Comparison of ENCODE assay signal across 8 cellular contexts in the genomic region with DNA sequence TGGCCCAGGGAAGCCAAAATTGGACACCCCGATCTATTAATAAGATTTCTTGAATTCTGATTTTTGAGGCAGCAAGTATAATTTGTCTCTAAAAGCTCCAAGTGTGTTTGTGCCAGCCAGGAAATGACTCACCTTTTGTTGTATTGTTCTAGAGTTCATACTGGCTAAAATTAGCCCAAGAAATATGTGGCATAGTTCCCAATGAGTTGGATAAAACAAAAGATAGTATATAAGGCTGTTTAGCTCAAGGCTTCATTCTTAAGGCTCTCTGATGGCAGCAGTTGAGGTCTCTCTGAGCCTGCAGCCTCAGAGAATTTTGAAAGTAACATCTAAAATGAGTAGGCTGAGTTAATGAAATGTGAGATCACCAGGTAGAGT. TPM values are rescaled to one million over a fixed set of nuclear protein-coding genes. Genes with fewer than 3 reads are reported as not detected.
DNase-seq lines count a peak whose midpoint lies in the region; ATAC-seq and TF ChIP-seq lines count a peak whose summit lies in the region.

No MANE protein-coding gene starts in this region.

- POLR2A ChIA-PET in naive thymus-derived CD8-positive, alpha-beta T cell (lab: Charles Lee), result no interaction called here
- POLR2A ChIA-PET in T-cell (lab: Charles Lee), result interaction anchor here in 1 of 2 donors (0.6 kb wide), 1 partner anchor 272 kb away, joined by 4 read pairs; no protein-coding TSS in a partner anchor

- no peaks in the 10 kb centered on the region for H3K27me3 Mint-ChIP-seq in naive thymus-derived CD8-positive, alpha-beta T cell
- no peaks in the 10 kb centered on the region for H3K27me3 Mint-ChIP-seq in T-cell

- H3K9ac ChIP-seq in KMS-11, result no peak overlapping the region

- no peak overlapping the region for H3K4me3 ChIP-seq in AG09309 (ENCODE audit: control insufficient read depth, low read depth, low read length)
- H3K4me3 ChIP-seq in KMS-11 (IDR thresholded peaks at IDR 0.05; ENCODE audit: insufficient read depth, low read depth, low read length), result no peak overlapping the region
- H3K4me3 ChIP-seq in mesodermal cell (ENCODE audit: extremely low read depth, insufficient read depth, low read length, poor library complexity, severe bottlenecking), result no peak overlapping the region

- H3K9me3 ChIP-seq in mesodermal cell (ENCODE audit: control insufficient read depth, low read length), result no peaks in the 10 kb centered on the region

- no peaks in the 10 kb centered on the region for H3K9me3 Mint-ChIP-seq in naive thymus-derived CD8-positive, alpha-beta T cell
- H3K9me3 Mint-ChIP-seq in T-cell, result no peaks in the 10 kb centered on the region

- H3K4me1 Mint-ChIP-seq in naive thymus-derived CD8-positive, alpha-beta T cell, result peaks cover 0 to 6% (median 2%) of the 10 kb centered on the region in 4 donors
- peaks cover 0 to 11% (median 4%) of the 10 kb centered on the region in 3 donors for H3K4me1 Mint-ChIP-seq in T-cell

- intact Hi-C loops in posterior cingulate gyrus (cut with DNase I), result no loop called here

- CTCF ChIA-PET in T-cell (lab: Charles Lee), result interaction anchor here in 1 of 2 donors (0.6 kb wide), 1 partner anchor 380 kb away, joined by 4 read pairs; no protein-coding TSS in a partner anchor

- no peaks in the 10 kb centered on the region for H3K79me2 ChIP-seq in KMS-11 (ENCODE audit: insufficient read depth, low read depth)

- no peaks in the 10 kb centered on the region for H3K27me3 ChIP-seq in KMS-11 (ENCODE audit: insufficient read depth, low read depth)

- H2AFZ ChIP-seq in KMS-11 (ENCODE audit: low read depth), result no peak overlapping the region

- H3K36me3 ChIP-seq in KMS-11 (ENCODE audit: insufficient read depth) (no peaks in the 10 kb centered on the region), mesodermal cell (ENCODE audit: control insufficient read depth, insufficient read depth, low read length) (peaks cover 93% of the 10 kb centered on the region)

- DNase-seq in AG09309 (ENCODE audit: low read depth), result peak; percentile 85
- peak in 1 of 61 donors; percentile 46 for DNase-seq in caudate nucleus (lab: John Stamatoyannopoulos, UW)
- no peak for DNase-seq in naive thymus-derived CD8-positive, alpha-beta T cell
- no peak for DNase-seq in T1000 (lab: John Stamatoyannopoulos, UW)
- DNase-seq in T-cell, result no peak
- DNase-seq in posterior cingulate gyrus, result no peak

- no peaks in the 10 kb centered on the region for H4K20me1 ChIP-seq in KMS-11 (ENCODE audit: insufficient read depth)

- H3K4me2 ChIP-seq in KMS-11, result peak overlapping the region; percentile 45; the same call in 1 of the 2 replicates

- H3K36me3 Mint-ChIP-seq in naive thymus-derived CD8-positive, alpha-beta T cell, result peaks cover 6 to 93% (median 31%) of the 10 kb centered on the region in 3 donors
- peaks cover 71% of the 10 kb centered on the region for H3K36me3 Mint-ChIP-seq in T-cell

- H3K27ac ChIP-seq in KMS-11 (no peak overlapping the region), caudate nucleus (ENCODE audit: low read depth, low read length) (peak overlapping the region; percentile 68), mesodermal cell (ENCODE audit: low read depth, low read length, severe bottlenecking) (peak overlapping the region; percentile 85)

- WGBS in mesodermal cell (ENCODE audit: insufficient coverage in 2 of 2), 2 experiments, result 88 to 91% methylated on average over 1 of the region's 1 CpG

- no peak overlapping the region for H3K4me3 Mint-ChIP-seq in naive thymus-derived CD8-positive, alpha-beta T cell
- H3K4me3 Mint-ChIP-seq in T-cell, result no peak overlapping the region

- H3K4me1 ChIP-seq in KMS-11 (ENCODE audit: low read depth, poor library complexity, severe bottlenecking), result peaks cover 24% of the 10 kb centered on the region
- H3K4me1 ChIP-seq in mesodermal cell (ENCODE audit: control insufficient read depth, insufficient read depth, low read length, poor library complexity, severe bottlenecking), result peaks cover 17% of the 10 kb centered on the region

- TF ChIP-seq CTCF in AG09309 (IDR thresholded peaks at IDR 0.05; ENCODE audit: control insufficient read depth, insufficient read depth, low read depth, low read length, missing control alignments) (no peak), KMS-11 (conservative IDR thresholded peaks at IDR 0.05; ENCODE audit: low read depth, low read length) (no peak)

- H3K27ac Mint-ChIP-seq in naive thymus-derived CD8-positive, alpha-beta T cell, result peak overlapping the region in 5 of 10 donors; percentile 27 to 61 (median 51)
- peak overlapping the region in 1 of 2 donors; percentile 65 for H3K27ac Mint-ChIP-seq in T-cell

- no peak for ATAC-seq in naive thymus-derived CD8-positive, alpha-beta T cell
- no peak for ATAC-seq in T-cell (replicated peaks in 1 of 4)

RNA-seq across cellular contexts. Expression of a gene that starts 21.6 kb away (rescaled TPM):
- polyA plus RNA-seq in mesodermal cell (2013, experiment 1 of 2), result 25.9 TPM
- 19.9 TPM for polyA plus RNA-seq in mesodermal cell (2013, experiment 2 of 2)
- total RNA-seq in naive thymus-derived CD8-positive, alpha-beta T cell, result 10 to 100 TPM; 33.8 to 36.5 TPM
- 10 to 100 TPM in 1 of 3 donors, 1 to 10 TPM in 2; 4.6 to 13.1 (median 6.1) TPM for polyA plus RNA-seq in naive thymus-derived CD8-positive, alpha-beta T cell
- 10 to 100 TPM; 28.9 to 35.2 (median 30.9) TPM for total RNA-seq in T-cell

RNA-seq across cellular contexts. Expression of a gene that starts 21.7 kb away (rescaled TPM):
- 4.5 TPM for polyA plus RNA-seq in mesodermal cell (2013, experiment 1 of 2)
- 3.9 TPM for polyA plus RNA-seq in mesodermal cell (2013, experiment 2 of 2)
- 1 to 10 TPM; 6.0 to 6.3 TPM for total RNA-seq in naive thymus-derived CD8-positive, alpha-beta T cell
- 1 to 10 TPM; 2.7 to 4.5 (median 3.6) TPM for polyA plus RNA-seq in naive thymus-derived CD8-positive, alpha-beta T cell
- 1 to 10 TPM; 1.7 to 4.5 (median 4.0) TPM for total RNA-seq in T-cell
